ENCODE assay signal across 1 cellular context in the genomic region with DNA sequence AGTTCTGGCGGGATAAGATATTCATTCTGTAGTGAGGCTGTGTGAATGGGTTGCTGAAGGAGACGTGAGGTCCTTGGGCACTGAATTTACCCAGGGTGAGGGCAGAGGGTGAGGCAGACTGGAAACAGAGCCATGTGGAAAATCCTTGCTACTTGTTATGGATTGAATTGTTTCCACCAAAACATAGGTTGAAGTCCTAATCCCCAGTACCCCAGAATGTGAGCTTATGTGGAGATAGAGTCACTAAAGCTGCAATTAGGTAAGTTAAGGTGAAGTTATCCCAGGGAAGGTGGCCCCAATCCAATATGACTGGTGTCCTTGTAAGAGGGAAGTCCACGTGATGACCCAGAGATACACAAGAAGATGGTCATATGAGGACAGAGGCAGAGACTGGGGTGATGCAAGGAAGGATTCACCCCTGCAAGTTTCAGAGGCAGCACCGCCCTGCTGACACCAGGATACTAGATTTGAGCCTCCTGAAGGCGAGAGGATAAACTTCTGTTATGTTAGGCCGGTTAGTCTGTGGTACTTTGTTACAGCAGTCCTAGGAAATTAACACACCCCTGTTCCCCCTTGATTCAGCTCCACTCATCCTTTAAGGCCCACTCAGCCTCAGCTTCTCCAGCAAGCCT.
TF ChIP-seq lines count a peak whose summit lies in the region.

No MANE protein-coding gene starts in this region.

TF ChIP-seq in H1, 55 proteins besides CTCF, POLR2A, EP300 and RAD21 (continued from another document):
- TF ChIP-seq RBBP5 (IDR thresholded peaks at IDR 0.05; ENCODE audit: borderline replicate concordance, low read depth, low read length) (no peak), SAP30 (IDR thresholded peaks at IDR 0.05; ENCODE audit: insufficient read depth, insufficient replicate concordance, low read length) (no peak), CTBP2 (IDR thresholded peaks at IDR 0.05; ENCODE audit: borderline replicate concordance, insufficient read depth, insufficient read length, low read length) (no peak), RNF2 (IDR thresholded peaks at IDR 0.05; ENCODE audit: borderline replicate concordance, low read depth, low read length, missing control alignments, poor library complexity, severe bottlenecking) (no peak), KDM1A (IDR thresholded peaks at IDR 0.05; ENCODE audit: borderline replicate concordance, low read length) (no peak), ZNF274 (IDR thresholded peaks at IDR 0.05; ENCODE audit: borderline replicate concordance, extremely low read depth, low read length) (no peak), SP4 (IDR thresholded peaks at IDR 0.05; ENCODE audit: low read length) (no peak), PHF8 (conservative IDR thresholded peaks at IDR 0.05; ENCODE audit: low read depth, low read length) (no peak), SUZ12 (IDR thresholded peaks at IDR 0.05; ENCODE audit: low read length) (no peak), EZH2 (IDR thresholded peaks at IDR 0.05; ENCODE audit: low read depth, low read length, severe bottlenecking) (no peak), CREB1 (IDR thresholded peaks at IDR 0.05) (no peak), CHD2 (IDR thresholded peaks at IDR 0.05; ENCODE audit: low read length) (no peak)
- TF ChIP-seq, protein P1, sequence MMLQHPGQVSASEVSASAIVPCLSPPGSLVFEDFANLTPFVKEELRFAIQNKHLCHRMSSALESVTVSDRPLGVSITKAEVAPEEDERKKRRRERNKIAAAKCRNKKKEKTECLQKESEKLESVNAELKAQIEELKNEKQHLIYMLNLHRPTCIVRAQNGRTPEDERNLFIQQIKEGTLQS (IDR thresholded peaks at IDR 0.05; ENCODE audit: insufficient read depth, low read depth, low read length): no peak
- TF ChIP-seq, protein P2, sequence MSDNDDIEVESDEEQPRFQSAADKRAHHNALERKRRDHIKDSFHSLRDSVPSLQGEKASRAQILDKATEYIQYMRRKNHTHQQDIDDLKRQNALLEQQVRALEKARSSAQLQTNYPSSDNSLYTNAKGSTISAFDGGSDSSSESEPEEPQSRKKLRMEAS (IDR thresholded peaks at IDR 0.05): no peak
- TF ChIP-seq, protein P3, sequence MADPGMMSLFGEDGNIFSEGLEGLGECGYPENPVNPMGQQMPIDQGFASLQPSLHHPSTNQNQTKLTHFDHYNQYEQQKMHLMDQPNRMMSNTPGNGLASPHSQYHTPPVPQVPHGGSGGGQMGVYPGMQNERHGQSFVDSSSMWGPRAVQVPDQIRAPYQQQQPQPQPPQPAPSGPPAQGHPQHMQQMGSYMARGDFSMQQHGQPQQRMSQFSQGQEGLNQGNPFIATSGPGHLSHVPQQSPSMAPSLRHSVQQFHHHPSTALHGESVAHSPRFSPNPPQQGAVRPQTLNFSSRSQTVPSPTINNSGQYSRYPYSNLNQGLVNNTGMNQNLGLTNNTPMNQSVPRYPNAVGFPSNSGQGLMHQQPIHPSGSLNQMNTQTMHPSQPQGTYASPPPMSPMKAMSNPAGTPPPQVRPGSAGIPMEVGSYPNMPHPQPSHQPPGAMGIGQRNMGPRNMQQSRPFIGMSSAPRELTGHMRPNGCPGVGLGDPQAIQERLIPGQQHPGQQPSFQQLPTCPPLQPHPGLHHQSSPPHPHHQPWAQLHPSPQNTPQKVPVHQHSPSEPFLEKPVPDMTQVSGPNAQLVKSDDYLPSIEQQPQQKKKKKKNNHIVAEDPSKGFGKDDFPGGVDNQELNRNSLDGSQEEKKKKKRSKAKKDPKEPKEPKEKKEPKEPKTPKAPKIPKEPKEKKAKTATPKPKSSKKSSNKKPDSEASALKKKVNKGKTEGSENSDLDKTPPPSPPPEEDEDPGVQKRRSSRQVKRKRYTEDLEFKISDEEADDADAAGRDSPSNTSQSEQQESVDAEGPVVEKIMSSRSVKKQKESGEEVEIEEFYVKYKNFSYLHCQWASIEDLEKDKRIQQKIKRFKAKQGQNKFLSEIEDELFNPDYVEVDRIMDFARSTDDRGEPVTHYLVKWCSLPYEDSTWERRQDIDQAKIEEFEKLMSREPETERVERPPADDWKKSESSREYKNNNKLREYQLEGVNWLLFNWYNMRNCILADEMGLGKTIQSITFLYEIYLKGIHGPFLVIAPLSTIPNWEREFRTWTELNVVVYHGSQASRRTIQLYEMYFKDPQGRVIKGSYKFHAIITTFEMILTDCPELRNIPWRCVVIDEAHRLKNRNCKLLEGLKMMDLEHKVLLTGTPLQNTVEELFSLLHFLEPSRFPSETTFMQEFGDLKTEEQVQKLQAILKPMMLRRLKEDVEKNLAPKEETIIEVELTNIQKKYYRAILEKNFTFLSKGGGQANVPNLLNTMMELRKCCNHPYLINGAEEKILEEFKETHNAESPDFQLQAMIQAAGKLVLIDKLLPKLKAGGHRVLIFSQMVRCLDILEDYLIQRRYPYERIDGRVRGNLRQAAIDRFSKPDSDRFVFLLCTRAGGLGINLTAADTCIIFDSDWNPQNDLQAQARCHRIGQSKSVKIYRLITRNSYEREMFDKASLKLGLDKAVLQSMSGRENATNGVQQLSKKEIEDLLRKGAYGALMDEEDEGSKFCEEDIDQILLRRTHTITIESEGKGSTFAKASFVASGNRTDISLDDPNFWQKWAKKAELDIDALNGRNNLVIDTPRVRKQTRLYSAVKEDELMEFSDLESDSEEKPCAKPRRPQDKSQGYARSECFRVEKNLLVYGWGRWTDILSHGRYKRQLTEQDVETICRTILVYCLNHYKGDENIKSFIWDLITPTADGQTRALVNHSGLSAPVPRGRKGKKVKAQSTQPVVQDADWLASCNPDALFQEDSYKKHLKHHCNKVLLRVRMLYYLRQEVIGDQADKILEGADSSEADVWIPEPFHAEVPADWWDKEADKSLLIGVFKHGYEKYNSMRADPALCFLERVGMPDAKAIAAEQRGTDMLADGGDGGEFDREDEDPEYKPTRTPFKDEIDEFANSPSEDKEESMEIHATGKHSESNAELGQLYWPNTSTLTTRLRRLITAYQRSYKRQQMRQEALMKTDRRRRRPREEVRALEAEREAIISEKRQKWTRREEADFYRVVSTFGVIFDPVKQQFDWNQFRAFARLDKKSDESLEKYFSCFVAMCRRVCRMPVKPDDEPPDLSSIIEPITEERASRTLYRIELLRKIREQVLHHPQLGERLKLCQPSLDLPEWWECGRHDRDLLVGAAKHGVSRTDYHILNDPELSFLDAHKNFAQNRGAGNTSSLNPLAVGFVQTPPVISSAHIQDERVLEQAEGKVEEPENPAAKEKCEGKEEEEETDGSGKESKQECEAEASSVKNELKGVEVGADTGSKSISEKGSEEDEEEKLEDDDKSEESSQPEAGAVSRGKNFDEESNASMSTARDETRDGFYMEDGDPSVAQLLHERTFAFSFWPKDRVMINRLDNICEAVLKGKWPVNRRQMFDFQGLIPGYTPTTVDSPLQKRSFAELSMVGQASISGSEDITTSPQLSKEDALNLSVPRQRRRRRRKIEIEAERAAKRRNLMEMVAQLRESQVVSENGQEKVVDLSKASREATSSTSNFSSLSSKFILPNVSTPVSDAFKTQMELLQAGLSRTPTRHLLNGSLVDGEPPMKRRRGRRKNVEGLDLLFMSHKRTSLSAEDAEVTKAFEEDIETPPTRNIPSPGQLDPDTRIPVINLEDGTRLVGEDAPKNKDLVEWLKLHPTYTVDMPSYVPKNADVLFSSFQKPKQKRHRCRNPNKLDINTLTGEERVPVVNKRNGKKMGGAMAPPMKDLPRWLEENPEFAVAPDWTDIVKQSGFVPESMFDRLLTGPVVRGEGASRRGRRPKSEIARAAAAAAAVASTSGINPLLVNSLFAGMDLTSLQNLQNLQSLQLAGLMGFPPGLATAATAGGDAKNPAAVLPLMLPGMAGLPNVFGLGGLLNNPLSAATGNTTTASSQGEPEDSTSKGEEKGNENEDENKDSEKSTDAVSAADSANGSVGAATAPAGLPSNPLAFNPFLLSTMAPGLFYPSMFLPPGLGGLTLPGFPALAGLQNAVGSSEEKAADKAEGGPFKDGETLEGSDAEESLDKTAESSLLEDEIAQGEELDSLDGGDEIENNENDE (IDR thresholded peaks at IDR 0.05; ENCODE audit: insufficient replicate concordance, low read length): no peak
